ENCODE assay signal across 9 cellular contexts in the genomic region with DNA sequence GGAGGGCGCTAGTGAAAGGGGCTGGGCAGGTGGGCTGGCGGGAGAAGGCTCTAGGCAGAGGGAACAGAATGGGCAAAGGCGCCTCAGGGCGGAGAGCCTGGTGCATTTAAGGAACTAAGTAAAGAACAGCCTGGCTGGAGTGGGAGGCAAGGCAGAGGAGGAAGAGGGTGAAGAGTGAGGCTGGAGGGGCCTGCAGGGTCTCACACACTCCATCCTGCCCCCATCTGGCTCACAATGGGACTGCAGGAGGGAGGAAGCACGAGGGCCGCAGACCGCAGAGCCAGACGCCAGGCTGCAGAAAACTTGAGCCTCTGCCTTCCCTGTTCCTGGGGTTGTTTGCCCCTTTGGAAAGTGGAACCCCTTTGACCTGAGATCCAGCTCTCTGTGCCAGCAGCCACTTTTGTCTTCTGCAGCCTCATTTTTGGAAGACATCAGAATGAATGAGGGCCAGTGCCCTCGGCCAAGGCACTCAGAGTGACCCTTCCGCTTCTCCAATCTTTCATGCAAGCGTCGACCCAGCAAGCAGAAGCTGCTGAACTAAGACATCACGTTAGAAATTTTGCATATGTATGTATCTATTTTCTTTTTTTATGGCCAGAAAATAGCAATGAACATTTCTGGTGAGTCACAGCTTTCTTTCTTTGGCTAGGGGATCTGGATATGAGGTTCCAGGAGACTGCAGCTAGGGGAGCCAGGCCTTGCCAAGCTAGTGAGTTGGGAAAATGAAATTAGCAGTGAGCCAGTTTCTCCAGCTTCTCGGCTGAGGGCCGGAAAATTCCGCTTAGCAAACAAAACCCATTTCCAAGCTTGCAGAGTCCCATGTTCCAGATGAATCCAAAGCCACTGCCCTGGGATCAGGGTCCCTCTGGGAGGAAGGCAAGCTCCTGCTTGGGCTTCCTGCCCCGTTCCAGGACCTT.
A peak's percentile ranks its signal among the peaks of the same experiment; 100 is the strongest.
DNase-seq lines count a peak whose midpoint lies in the region; ATAC-seq and TF ChIP-seq lines count a peak whose summit lies in the region.
"Had no signal": no experiment of that assay in that cellular context is flagged by ENCODE, and none has a peak within 500 bp of the region (broad histone marks: within the 10 kb centered on the region; RNA-seq: fewer than 3 reads in every experiment).

No MANE protein-coding gene starts in this region.

- no peaks in the 10 kb centered on the region for H3K9me3 ChIP-seq in heart left ventricle

- peaks cover 0 to 9% (median 0%) of the 10 kb centered on the region in 12 donors for H3K4me1 ChIP-seq in heart left ventricle

- peak in 3 of 4 donors; percentile 25 to 57 (median 38) for ATAC-seq in heart left ventricle
- no peak for ATAC-seq in GM21576 (IDR thresholded peaks at IDR 0.05; ENCODE audit: unreplicated experiment)

- H3K9me3 Mint-ChIP-seq in progenitor cell of endocrine pancreas (ENCODE audit: low read depth), result no peaks in the 10 kb centered on the region

- TF ChIP-seq CTCF in GM10266 (IDR thresholded peaks at IDR 0.05; ENCODE audit: control insufficient read depth, insufficient read depth, low read depth, missing control alignments), result peak; percentile 16
- peak in 2 of 12 donors; percentile 8 to 42 for TF ChIP-seq CTCF in heart left ventricle (IDR thresholded peaks at IDR 0.05)
- no peak for TF ChIP-seq CTCF in progenitor cell of endocrine pancreas (IDR thresholded peaks at IDR 0.05; ENCODE audit: unreplicated experiment)

- WGBS in heart left ventricle, 4 donors, result 76 to 83% (median 79%) methylated on average over 17 of the region's 17 CpGs

- H3K4me3 Mint-ChIP-seq in progenitor cell of endocrine pancreas (ENCODE audit: low read depth), result no peak overlapping the region

- peak overlapping the region; percentile 71 for H3K27ac Mint-ChIP-seq in progenitor cell of endocrine pancreas

- H3K36me3 ChIP-seq in heart left ventricle, result no peaks in the 10 kb centered on the region

- no peaks in the 10 kb centered on the region for H3K4me1 Mint-ChIP-seq in progenitor cell of endocrine pancreas (ENCODE audit: low read depth)

- H3K27me3 ChIP-seq in heart left ventricle, result no peaks in the 10 kb centered on the region

- no peak overlapping the region for H3K27ac ChIP-seq in heart left ventricle

- no peak overlapping the region for H3K4me3 ChIP-seq in heart left ventricle

- H3K27me3 Mint-ChIP-seq in progenitor cell of endocrine pancreas, result peaks cover 27% of the 10 kb centered on the region

- intact Hi-C loops in heart left ventricle (cut with DNase I), result loop anchor here in 1 of 10 donors (5.0 kb wide), 1 partner anchor 96 kb away; no protein-coding TSS in a partner anchor

- DNase-seq in GM10266 (ENCODE audit: extremely low spot score) (no peak), RPMI7951 (ENCODE audit: low read depth) (peak; percentile 9), heart left ventricle (peak in 2 of 5 donors; percentile 33 to 38), progenitor cell of endocrine pancreas (ENCODE audit: low spot score, unreplicated experiment) (no peak), kidney tubule cell (ENCODE audit: low spot score) (no peak), NCI-H1048 (lab: John Stamatoyannopoulos, UW) (no peak), NCI-H524 (lab: John Stamatoyannopoulos, UW) (no peak)
- DNase-seq: activated effector memory CD4-positive, alpha-beta T cell treated with anti-CD3 and anti-CD28 coated beads, Interleukin-2, amount 50 U/mL, for 16 hours had no signal

- peaks cover 8% of the 10 kb centered on the region for H3K36me3 Mint-ChIP-seq in progenitor cell of endocrine pancreas (ENCODE audit: insufficient read depth)

- TF ChIP-seq POLR2A in heart left ventricle (IDR thresholded peaks at IDR 0.05), result no peak
